Comparison of ENCODE assay signal across 8 cellular contexts in genomic region chr11:82995754-82996398, GRCh38.
A peak's percentile ranks its signal among the peaks of the same experiment; 100 is the strongest.
DNase-seq lines count a peak whose midpoint lies in the region; ATAC-seq and TF ChIP-seq lines count a peak whose summit lies in the region.

No MANE protein-coding gene starts in this region.

- peaks cover 33% of the 10 kb centered on the region for H3K4me1 Mint-ChIP-seq in activated CD4-positive, alpha-beta T cell treated with anti-CD3 and anti-CD28 coated beads, Interleukin-2, amount 10 ng/mL, durations not matched to agents 24 days and 14 days

- H3K4me3 ChIP-seq in choroid plexus epithelial cell (ENCODE audit: low read depth, low read length), result no peak overlapping the region

- peaks cover 7% of the 10 kb centered on the region for H3K9me3 Mint-ChIP-seq in activated CD4-positive, alpha-beta T cell treated with anti-CD3 and anti-CD28 coated beads, Interleukin-2, amount 10 ng/mL, durations not matched to agents 24 days and 14 days

- H3K27ac Mint-ChIP-seq in activated CD4-positive, alpha-beta T cell treated with anti-CD3 and anti-CD28 coated beads, Interleukin-2, amount 10 ng/mL, durations not matched to agents 24 days and 14 days, result peak overlapping the region; percentile 90

- no peak for TF ChIP-seq CTCF in choroid plexus epithelial cell (conservative IDR thresholded peaks at IDR 0.05; ENCODE audit: low read depth, low read length)

- peaks cover 16% of the 10 kb centered on the region for H3K36me3 Mint-ChIP-seq in activated CD4-positive, alpha-beta T cell treated with anti-CD3 and anti-CD28 coated beads, Interleukin-2, amount 10 ng/mL, durations not matched to agents 24 days and 14 days (ENCODE audit: low read depth)

- ATAC-seq in HG03108 (IDR thresholded peaks at IDR 0.05; ENCODE audit: unreplicated experiment) (peak; percentile 33), GM19452 (IDR thresholded peaks at IDR 0.05; ENCODE audit: unreplicated experiment) (no peak)

- peak; percentile 63 for DNase-seq in activated CD4-positive, alpha-beta T cell treated with anti-CD3 and anti-CD28 coated beads, Interleukin-2, amount 10 ng/mL, durations not matched to agents 24 days and 14 days
- no peak for DNase-seq in activated CD4-positive, alpha-beta T cell treated with anti-CD3 and anti-CD28 coated beads for 4 hours
- DNase-seq in choroid plexus epithelial cell (ENCODE audit: low read depth) (peak; percentile 65), NCI-H2196 (lab: John Stamatoyannopoulos, UW; ENCODE audit: unreplicated experiment) (no peak), NCI-H1105 treated with DMSO at 0.1 percent for 48 hours (lab: John Stamatoyannopoulos, UW) (no peak)
- DNase-seq in stimulated activated CD4-positive, alpha-beta T cell treated with anti-CD3 and anti-CD28 coated beads, Interleukin-4, amount 100 ng/mL, for 24 hours, result peak; percentile 28

- no peaks in the 10 kb centered on the region for H3K27me3 Mint-ChIP-seq in activated CD4-positive, alpha-beta T cell treated with anti-CD3 and anti-CD28 coated beads, Interleukin-2, amount 10 ng/mL, durations not matched to agents 24 days and 14 days

- intact Hi-C loops in activated CD4-positive, alpha-beta T cell treated with anti-CD3 and anti-CD28 coated beads, Interleukin-2, amount 10 ng/mL, durations not matched to agents 24 days and 14 days (cut with micrococcal nuclease), result loop anchor here (1.0 to 10.0 kb wide), 7 partner anchors 9 to 289 kb away; partner anchors contain the start of genes CCDC90B and RAB30

- peak overlapping the region; percentile 62 for H3K4me3 Mint-ChIP-seq in activated CD4-positive, alpha-beta T cell treated with anti-CD3 and anti-CD28 coated beads, Interleukin-2, amount 10 ng/mL, durations not matched to agents 24 days and 14 days

Comparison
In these comparisons a context has a peak if more than half of its experiments do, and no peak if none do; other contexts are left out.
1. DNase-seq: peak in activated CD4-positive, alpha-beta T cell treated with anti-CD3 and anti-CD28 coated beads, Interleukin-2, amount 10 ng/mL, durations not matched to agents 24 days and 14 days (single experiment), choroid plexus epithelial cell (single experiment) and stimulated activated CD4-positive, alpha-beta T cell treated with anti-CD3 and anti-CD28 coated beads, Interleukin-4, amount 100 ng/mL, for 24 hours (single experiment); none in activated CD4-positive, alpha-beta T cell treated with anti-CD3 and anti-CD28 coated beads for 4 hours (0 of 2), NCI-H2196 (single experiment) and NCI-H1105 treated with DMSO at 0.1 percent for 48 hours (single experiment).